ENCODE assay signal across 7 cellular contexts in the genomic region with DNA sequence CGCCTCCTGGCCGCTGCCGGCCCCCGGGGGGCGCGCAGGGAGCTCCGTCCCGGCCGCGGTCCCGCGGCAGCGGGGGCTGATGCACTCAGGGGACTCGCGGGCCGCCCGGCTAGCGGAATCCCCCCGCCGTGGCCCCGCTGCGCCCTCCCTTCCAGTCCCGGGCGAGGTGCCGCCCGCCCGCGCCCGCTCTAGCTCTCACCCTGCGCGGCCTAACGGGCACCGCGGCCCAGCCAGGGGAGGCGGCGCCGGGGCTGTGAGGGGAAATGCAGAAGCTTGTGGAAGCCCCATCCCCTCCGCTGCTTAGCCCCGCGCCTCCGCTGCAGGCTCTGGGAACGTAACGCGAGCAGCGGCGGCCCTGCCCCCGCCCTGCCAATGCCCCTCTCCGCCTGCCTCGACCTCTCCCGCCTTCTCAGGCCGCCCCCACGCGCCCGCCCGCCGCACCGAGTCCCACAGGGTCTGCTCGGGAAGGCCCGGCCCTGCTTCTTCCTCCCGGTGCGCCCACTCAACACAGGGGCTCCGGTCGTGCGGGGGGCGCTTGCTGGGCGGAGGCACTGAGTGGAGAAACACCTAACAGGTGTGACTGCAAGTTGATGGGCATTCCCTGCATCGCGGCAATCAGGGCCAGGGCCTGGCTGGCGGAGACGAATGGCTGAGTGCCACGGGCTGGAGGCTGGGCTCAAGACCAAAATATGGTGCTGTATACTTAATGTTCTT. TPM values are rescaled to one million over a fixed set of nuclear protein-coding genes. Genes with fewer than 3 reads are reported as not detected.
DNase-seq lines count a peak whose midpoint lies in the region; ATAC-seq and TF ChIP-seq lines count a peak whose summit lies in the region.

No MANE protein-coding gene starts in this region.

- TF ChIP-seq EP300 in esophagus muscularis mucosa (IDR thresholded peaks at IDR 0.05) = no peak

- peaks cover 0 to 42% (median 10%) of the 10 kb centered on the region in 4 donors for H3K27me3 ChIP-seq in esophagus muscularis mucosa

- no peak for TF ChIP-seq POLR2A in esophagus muscularis mucosa (IDR thresholded peaks at IDR 0.05; ENCODE audit: low read depth)

- H3K4me1 Mint-ChIP-seq in nephron progenitor cell = peaks cover 14% of the 10 kb centered on the region

- H3K9me3 ChIP-seq in esophagus muscularis mucosa = no peaks in the 10 kb centered on the region

- no peaks in the 10 kb centered on the region for H3K36me3 Mint-ChIP-seq in nephron progenitor cell (ENCODE audit: low read depth)

- peak overlapping the region in 2 of 4 donors; percentile 24 to 47 for H3K27ac ChIP-seq in esophagus muscularis mucosa (replicated peaks in 1 of 4)

- TF ChIP-seq CTCF in esophagus muscularis mucosa (IDR thresholded peaks at IDR 0.05) (no peak), nephron progenitor cell (IDR thresholded peaks at IDR 0.05) (no peak)

- H3K4me1 ChIP-seq in esophagus muscularis mucosa = peaks cover 9 to 24% (median 22%) of the 10 kb centered on the region in 4 donors

- peak overlapping the region; percentile 56 to 65 (median 59) for H3K4me3 ChIP-seq in esophagus muscularis mucosa

- ATAC-seq in GM19463 (IDR thresholded peaks at IDR 0.05; ENCODE audit: unreplicated experiment) (peak; percentile 31), HG03025 (IDR thresholded peaks at IDR 0.05; ENCODE audit: low FRiP score, unreplicated experiment) (no peak), GM18873 (IDR thresholded peaks at IDR 0.05; ENCODE audit: low FRiP score, unreplicated experiment) (no peak)

- intact Hi-C loops in esophagus muscularis mucosa (cut with DNase I) = no loop called here

- H3K9me3 Mint-ChIP-seq in nephron progenitor cell = no peaks in the 10 kb centered on the region

- H3K27ac Mint-ChIP-seq in nephron progenitor cell = no peak overlapping the region

- H3K4me3 Mint-ChIP-seq in nephron progenitor cell = peak overlapping the region; percentile 77

- DNase-seq in NCI-H526 (lab: John Stamatoyannopoulos, UW) (peak; percentile 81 to 88), esophagus muscularis mucosa (ENCODE audit: extremely low spot score) (no peak), nephron progenitor cell (peak; percentile 63)
- no peak for DNase-seq in activated CD4-positive, CD25-positive, alpha-beta regulatory T cell treated with anti-CD3 and anti-CD28 coated beads, Interleukin-2, amount 50 U/mL, for 72 hours

- WGBS in esophagus muscularis mucosa = 3% methylated on average over 22 of the region's 71 CpGs

- no peaks in the 10 kb centered on the region for H3K36me3 ChIP-seq in esophagus muscularis mucosa

- H3K27me3 Mint-ChIP-seq in nephron progenitor cell (ENCODE audit: low read depth, poor library complexity) = peaks cover 36% of the 10 kb centered on the region

RNA-seq across cellular contexts. Expression of a gene that starts 0.4 kb away (rescaled TPM):
- not detected for total RNA-seq in esophagus muscularis mucosa

Comparison
In these comparisons a context has a peak if more than half of its experiments do, and no peak if none do; other contexts are left out.
1. DNase-seq: peak in NCI-H526 (2 of 2) and nephron progenitor cell (single experiment); none in esophagus muscularis mucosa (single experiment) and activated CD4-positive, CD25-positive, alpha-beta regulatory T cell treated with anti-CD3 and anti-CD28 coated beads, Interleukin-2, amount 50 U/mL, for 72 hours (single experiment).